28 cellular contexts compared by ENCODE assay signal in the genomic region with DNA sequence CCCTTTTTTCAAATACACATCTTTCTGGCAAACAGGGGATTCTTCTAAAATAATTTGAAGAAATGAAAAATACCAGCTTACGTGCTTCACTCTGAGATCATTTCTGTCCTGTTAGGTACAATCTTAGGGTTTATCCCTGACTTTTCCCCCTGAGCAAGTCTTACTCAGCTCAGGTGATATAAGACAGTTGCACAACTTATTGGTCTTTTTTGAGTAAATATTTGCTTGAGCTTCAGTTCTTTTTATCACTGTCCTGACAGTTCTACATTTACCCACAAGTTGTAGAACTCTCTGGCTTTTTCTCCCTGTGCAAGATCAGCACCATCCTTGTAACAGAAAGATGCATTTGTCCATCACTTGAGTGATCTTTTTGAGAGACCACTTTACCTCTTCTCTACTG.
"Had no signal": no experiment of that assay in that cellular context is flagged by ENCODE, and none has a peak within 500 bp of the region (broad histone marks: within the 10 kb centered on the region; RNA-seq: fewer than 3 reads in every experiment).

No MANE protein-coding gene starts in this region.

- H3K27ac ChIP-seq: body of pancreas, cardiac muscle cell, colonic mucosa, esophagus muscularis mucosa, foreskin keratinocyte, gastrocnemius medialis had no signal

- H3K9me3 ChIP-seq: body of pancreas, colonic mucosa, esophagus muscularis mucosa, gastrocnemius medialis had no signal

- ATAC-seq: activated CD4-positive, alpha-beta T cell treated with anti-CD3 and anti-CD28 coated beads for 36 hours; activated CD8-positive, alpha-beta memory T cell treated with anti-CD3 and anti-CD28 coated beads, Interleukin-2, amount 10 ng/mL, durations not matched to agents 7 days and 5 days; activated CD8-positive, alpha-beta T cell treated with anti-CD3 and anti-CD28 coated beads, Interleukin-2, amount 10 ng/mL, durations not matched to agents 7 days and 5 days; body of pancreas; foreskin keratinocyte; gastrocnemius medialis had no signal

- H3K36me3 Mint-ChIP-seq: activated CD4-positive, alpha-beta memory T cell treated with anti-CD3 and anti-CD28 coated beads for 36 hours; activated naive CD8-positive, alpha-beta T cell had no signal

- H3K27me3 ChIP-seq: body of pancreas, cardiac muscle cell, colonic mucosa, esophagus muscularis mucosa, foreskin keratinocyte had no signal

- H3K4me3 Mint-ChIP-seq: activated CD4-positive, alpha-beta memory T cell treated with anti-CD3 and anti-CD28 coated beads for 36 hours; activated CD4-positive, alpha-beta T cell treated with anti-CD3 and anti-CD28 coated beads for 36 hours; activated CD4-positive, alpha-beta T cell treated with anti-CD3 and anti-CD28 coated beads, Interleukin-2, amount 10 ng/mL, durations not matched to agents 24 days and 14 days; activated CD8-positive, alpha-beta memory T cell treated with anti-CD3 and anti-CD28 coated beads, Interleukin-2, amount 10 ng/mL, durations not matched to agents 7 days and 5 days; activated CD8-positive, alpha-beta T cell treated with anti-CD3 and anti-CD28 coated beads, Interleukin-2, amount 10 ng/mL, durations not matched to agents 7 days and 5 days; activated naive CD8-positive, alpha-beta T cell; activated T-helper 1 cell treated with anti-CD3 and anti-CD28 coated beads, Interleukin-12 subunit alpha, Interleukin-12 subunit beta, Interleukin-2, Interleukin-4 antibody, amounts not matched to agents 30 ng/mL and 10 ng/mL and 1 ng/mL, durations not matched to agents 14 hours and 24 hours and 36 hours had no signal

- H3K4me3 ChIP-seq: body of pancreas, cardiac muscle cell, colonic mucosa, esophagus muscularis mucosa, gastrocnemius medialis had no signal

- H3K9me3 Mint-ChIP-seq: activated CD4-positive, alpha-beta memory T cell treated with anti-CD3 and anti-CD28 coated beads for 36 hours; activated T-helper 1 cell treated with anti-CD3 and anti-CD28 coated beads, Interleukin-12 subunit alpha, Interleukin-12 subunit beta, Interleukin-2, Interleukin-4 antibody, amounts not matched to agents 30 ng/mL and 10 ng/mL and 1 ng/mL, durations not matched to agents 14 hours and 24 hours and 36 hours had no signal

- H3K27ac Mint-ChIP-seq: activated CD4-positive, alpha-beta memory T cell treated with anti-CD3 and anti-CD28 coated beads for 36 hours; activated CD4-positive, alpha-beta T cell treated with anti-CD3 and anti-CD28 coated beads for 36 hours; activated CD4-positive, alpha-beta T cell treated with anti-CD3 and anti-CD28 coated beads, Interleukin-2, amount 10 ng/mL, durations not matched to agents 24 days and 14 days; activated CD8-positive, alpha-beta memory T cell treated with anti-CD3 and anti-CD28 coated beads, Interleukin-2, amount 10 ng/mL, durations not matched to agents 7 days and 5 days; activated CD8-positive, alpha-beta T cell treated with anti-CD3 and anti-CD28 coated beads, Interleukin-2, amount 10 ng/mL, durations not matched to agents 7 days and 5 days; activated naive CD8-positive, alpha-beta T cell; activated T-helper 1 cell treated with anti-CD3 and anti-CD28 coated beads, Interleukin-12 subunit alpha, Interleukin-12 subunit beta, Interleukin-2, Interleukin-4 antibody, amounts not matched to agents 30 ng/mL and 10 ng/mL and 1 ng/mL, durations not matched to agents 14 hours and 24 hours and 36 hours had no signal

- H3K27me3 Mint-ChIP-seq: activated CD4-positive, alpha-beta memory T cell treated with anti-CD3 and anti-CD28 coated beads for 36 hours; activated CD4-positive, alpha-beta T cell treated with anti-CD3 and anti-CD28 coated beads for 36 hours; activated CD4-positive, alpha-beta T cell treated with anti-CD3 and anti-CD28 coated beads, Interleukin-2, amount 10 ng/mL, durations not matched to agents 24 days and 14 days; activated CD8-positive, alpha-beta memory T cell treated with anti-CD3 and anti-CD28 coated beads, Interleukin-2, amount 10 ng/mL, durations not matched to agents 7 days and 5 days; activated naive CD8-positive, alpha-beta T cell had no signal

- H3K36me3 ChIP-seq: cardiac muscle cell, colonic mucosa, esophagus muscularis mucosa, gastrocnemius medialis had no signal

- H3K4me1 ChIP-seq: body of pancreas, colonic mucosa, esophagus muscularis mucosa had no signal

- DNase-seq: activated CD4-positive, alpha-beta memory T cell treated with anti-CD3 and anti-CD28 coated beads for 36 hours; activated CD4-positive, alpha-beta T cell treated with anti-CD3 and anti-CD28 coated beads for 36 hours; activated CD4-positive, alpha-beta T cell treated with anti-CD3 and anti-CD28 coated beads, Interleukin-2, amount 10 ng/mL, durations not matched to agents 24 days and 14 days; activated CD4-positive, CD25-positive, alpha-beta regulatory T cell; activated CD4-positive, CD25-positive, alpha-beta regulatory T cell treated with anti-CD3 and anti-CD28 coated beads, Interleukin-2, amount 50 U/mL, for 72 hours; activated CD8-positive, alpha-beta memory T cell treated with anti-CD3 and anti-CD28 coated beads, Interleukin-2, amount 10 ng/mL, durations not matched to agents 7 days and 5 days; activated CD8-positive, alpha-beta memory T cell treated with anti-CD3 and anti-CD28 coated beads, Interleukin-2, amount 50 U/mL, for 4 hours; activated CD8-positive, alpha-beta T cell treated with anti-CD3 and anti-CD28 coated beads, Interleukin-2, amount 10 ng/mL, durations not matched to agents 7 days and 5 days; activated gamma-delta T cell treated with Interleukin-2 at 50 U/mL for 16 hours; activated naive CD4-positive, alpha-beta T cell treated with anti-CD3 and anti-CD28 coated beads, Interleukin-2, amount 50 U/mL, for 16 hours; activated naive CD4-positive, alpha-beta T cell treated with Interleukin-2 at 50 U/mL for 16 hours; activated T-cell treated with anti-CD3 and anti-CD28 coated beads, Interleukin-2, amount 50 U/mL, for 1 hour; activated T-cell treated with anti-CD3 and anti-CD28 coated beads, Interleukin-2, amount 50 U/mL, for 48 hours; amniotic stem cell; anterior cingulate cortex; body of pancreas; central memory CD4-positive, alpha-beta T cell; cerebellar nuclear complex; colonic mucosa; effector CD8-positive, alpha-beta T cell; erythroblast; foreskin keratinocyte; gastrocnemius medialis; T-helper 2 cell had no signal

- H3K4me1 Mint-ChIP-seq: activated CD4-positive, alpha-beta T cell treated with anti-CD3 and anti-CD28 coated beads for 36 hours; activated CD4-positive, alpha-beta T cell treated with anti-CD3 and anti-CD28 coated beads, Interleukin-2, amount 10 ng/mL, durations not matched to agents 24 days and 14 days; activated CD8-positive, alpha-beta memory T cell treated with anti-CD3 and anti-CD28 coated beads, Interleukin-2, amount 10 ng/mL, durations not matched to agents 7 days and 5 days had no signal
